Comparison of ENCODE assay signal across 14 cellular contexts in the genomic region with DNA sequence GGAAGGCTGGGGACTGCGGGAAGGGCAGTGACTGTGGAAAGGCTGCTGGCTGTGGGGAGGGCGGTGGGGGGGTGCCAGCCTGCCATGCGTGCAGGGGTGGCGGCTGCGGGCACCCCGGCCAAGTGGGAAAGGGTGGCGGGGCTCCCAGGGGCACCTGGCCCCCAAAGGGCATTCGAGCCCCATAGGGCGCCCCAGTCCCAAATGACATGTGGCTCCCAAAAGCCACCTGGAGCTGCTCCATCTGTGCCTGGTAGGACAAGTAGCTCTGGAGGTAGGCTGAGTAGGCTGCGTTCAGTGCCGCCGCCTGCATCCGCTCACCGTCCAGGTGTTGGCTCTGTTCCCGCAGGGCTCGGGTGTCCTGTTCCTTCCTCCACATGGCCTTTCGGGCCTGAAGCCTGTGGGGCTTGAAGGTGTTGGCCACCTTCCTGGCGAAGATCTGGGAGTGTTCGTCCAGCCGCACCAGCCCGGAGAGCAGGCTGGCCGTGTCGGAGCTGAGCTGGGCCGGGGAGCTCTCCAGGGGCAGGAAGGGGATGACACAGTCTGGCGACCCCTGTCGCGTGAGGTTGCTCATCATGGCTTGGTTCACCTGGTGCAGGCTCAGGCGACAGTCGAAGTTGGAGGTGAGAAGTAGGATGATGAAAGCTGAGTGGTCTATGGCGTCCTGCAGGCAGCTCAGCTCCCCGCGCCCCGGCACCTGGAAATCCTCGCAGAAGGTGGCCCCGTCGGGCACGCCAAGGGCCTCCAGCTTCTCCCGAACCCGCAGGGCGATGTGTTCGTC. TPM values are rescaled to one million over a fixed set of nuclear protein-coding genes. Genes with fewer than 3 reads are reported as not detected.
A peak's percentile ranks its signal among the peaks of the same experiment; 100 is the strongest.
DNase-seq lines count a peak whose midpoint lies in the region; ATAC-seq and TF ChIP-seq lines count a peak whose summit lies in the region.
"Had no signal": no experiment of that assay in that cellular context is flagged by ENCODE, and none has a peak within 500 bp of the region (broad histone marks: within the 10 kb centered on the region; RNA-seq: fewer than 3 reads in every experiment).

No MANE protein-coding gene starts in this region.

- no peaks in the 10 kb centered on the region for H3K27me3 Mint-ChIP-seq in activated CD4-positive, alpha-beta T cell treated with anti-CD3 and anti-CD28 coated beads, Interleukin-2, amount 10 ng/mL, durations not matched to agents 24 days and 14 days
- H3K27me3 Mint-ChIP-seq: type B pancreatic cell had no signal

- ATAC-seq in HG03520 (IDR thresholded peaks at IDR 0.05; ENCODE audit: unreplicated experiment) (no peak), HG02970 (IDR thresholded peaks at IDR 0.05; ENCODE audit: low FRiP score, unreplicated experiment) (no peak)

- H3K9me3 ChIP-seq in esophagus muscularis mucosa (no peaks in the 10 kb centered on the region), skeletal muscle tissue (ENCODE audit: control insufficient read depth in 3 of 3, low read length in 3 of 3) (no peaks in the 10 kb centered on the region)
- H3K9me3 ChIP-seq: pancreas had no signal

- TF ChIP-seq POLR2A in esophagus muscularis mucosa (IDR thresholded peaks at IDR 0.05; ENCODE audit: low read depth), result no peak

- H3K4me3 ChIP-seq in esophagus muscularis mucosa (no peak overlapping the region), skeletal muscle tissue (ENCODE audit: low read length in 3 of 3) (peak overlapping the region in 2 of 3 donors; percentile 45 to 70)

- peaks cover 35% of the 10 kb centered on the region for H3K36me3 Mint-ChIP-seq in activated CD4-positive, alpha-beta T cell treated with anti-CD3 and anti-CD28 coated beads, Interleukin-2, amount 10 ng/mL, durations not matched to agents 24 days and 14 days (ENCODE audit: low read depth)

- intact Hi-C loops in esophagus muscularis mucosa (cut with DNase I), result no loop called here
- intact Hi-C loops in activated CD4-positive, alpha-beta T cell treated with anti-CD3 and anti-CD28 coated beads, Interleukin-2, amount 10 ng/mL, durations not matched to agents 24 days and 14 days (cut with micrococcal nuclease), result no loop called here

- peaks cover 4% of the 10 kb centered on the region for H3K9me3 Mint-ChIP-seq in activated CD4-positive, alpha-beta T cell treated with anti-CD3 and anti-CD28 coated beads, Interleukin-2, amount 10 ng/mL, durations not matched to agents 24 days and 14 days
- H3K9me3 Mint-ChIP-seq: activated T-helper 2 cell treated with anti-CD3 and anti-CD28 coated beads, Interferon-gamma antibody, Interleukin-2, Interleukin-4, amounts not matched to agents 10 μg/mL and 5 μg/mL and 100 μg/mL, durations not matched to agents 14 hours and 24 hours and 36 hours had no signal

- H3K27ac Mint-ChIP-seq in activated CD4-positive, alpha-beta T cell treated with anti-CD3 and anti-CD28 coated beads, Interleukin-2, amount 10 ng/mL, durations not matched to agents 24 days and 14 days, result no peak overlapping the region
- H3K27ac Mint-ChIP-seq: mesothelial cell of epicardium had no signal

- H3K9ac ChIP-seq in skeletal muscle tissue (ENCODE audit: low read depth in 1 of 3, low read length in 3 of 3), result peak overlapping the region; percentile 51 to 69 (median 59)

- TF ChIP-seq EP300 in esophagus muscularis mucosa (IDR thresholded peaks at IDR 0.05), result no peak

- H3K27ac ChIP-seq in esophagus muscularis mucosa (replicated peaks in 1 of 4) (peak overlapping the region in 3 of 4 donors; percentile 36 to 73 (median 51)), skeletal muscle tissue (ENCODE audit: low read depth, low read length) (peak overlapping the region; percentile 60)
- H3K27ac ChIP-seq: pancreas had no signal

- H3K36me3 ChIP-seq in esophagus muscularis mucosa (peaks cover 22 to 37% (median 32%) of the 10 kb centered on the region in 4 donors), skeletal muscle tissue (ENCODE audit: control insufficient read depth in 3 of 3, insufficient read depth in 3 of 3, low read length in 3 of 3) (peaks cover 8 to 18% (median 8%) of the 10 kb centered on the region in 3 donors)

- no peak overlapping the region for H3K4me3 Mint-ChIP-seq in activated CD4-positive, alpha-beta T cell treated with anti-CD3 and anti-CD28 coated beads, Interleukin-2, amount 10 ng/mL, durations not matched to agents 24 days and 14 days

- 96% methylated on average over 19 of the region's 41 CpGs for WGBS in esophagus muscularis mucosa

- DNase-seq in D341Med (ENCODE audit: low spot score), result peak; percentile 36
- peak; percentile 50 for DNase-seq in NCI-H2029 treated with DMSO at 0.1 percent for 48 hours (lab: John Stamatoyannopoulos, UW)
- DNase-seq in esophagus muscularis mucosa (ENCODE audit: extremely low spot score), result no peak
- DNase-seq in activated CD4-positive, alpha-beta T cell treated with anti-CD3 and anti-CD28 coated beads, Interleukin-2, amount 10 ng/mL, durations not matched to agents 24 days and 14 days, result no peak
- no peak for DNase-seq in ureter (ENCODE audit: low spot score)
- DNase-seq: activated CD4-positive, alpha-beta T cell treated with anti-CD3 and anti-CD28 coated beads, Interleukin-2, amount 50 U/mL, for 4 hours; Karpas-422 had no signal

- H3K4me1 ChIP-seq in esophagus muscularis mucosa (peaks cover 21 to 36% (median 30%) of the 10 kb centered on the region in 4 donors), skeletal muscle tissue (ENCODE audit: control insufficient read depth in 3 of 3, insufficient read depth in 3 of 3, low read length in 3 of 3) (peaks cover 18 to 30% (median 26%) of the 10 kb centered on the region in 3 donors)

- TF ChIP-seq CTCF in esophagus muscularis mucosa (IDR thresholded peaks at IDR 0.05), result no peak

- H3K27me3 ChIP-seq in esophagus muscularis mucosa (no peaks in the 10 kb centered on the region), skeletal muscle tissue (ENCODE audit: control insufficient read depth in 3 of 3, insufficient read depth in 3 of 3, low read length in 3 of 3) (no peaks in the 10 kb centered on the region)
- H3K27me3 ChIP-seq: pancreas had no signal

- H3K4me1 Mint-ChIP-seq in activated CD4-positive, alpha-beta T cell treated with anti-CD3 and anti-CD28 coated beads, Interleukin-2, amount 10 ng/mL, durations not matched to agents 24 days and 14 days, result peaks cover 19% of the 10 kb centered on the region

RNA-seq across cellular contexts. Expression of a gene that starts 14.9 kb away (rescaled TPM):
- total RNA-seq in esophagus muscularis mucosa, result 1 to 10 TPM; 7.5 to 8.3 (median 8.0) TPM
- 1.6 TPM for total RNA-seq in skeletal muscle tissue
- 33.8 and 33.9 TPM in 2 replicates for total RNA-seq in activated CD4-positive, alpha-beta T cell treated with anti-CD3 and anti-CD28 coated beads, Interleukin-2, amount 10 ng/mL, durations not matched to agents 24 days and 14 days
- total RNA-seq in ureter, result 13.1 TPM

RNA-seq across cellular contexts. Expression of a gene that starts 25.0 kb away (rescaled TPM):
- 10 to 100 TPM; 16.2 to 22.8 (median 19.9) TPM for total RNA-seq in esophagus muscularis mucosa
- total RNA-seq in skeletal muscle tissue, result 28.7 TPM
- 22.9 and 23.3 TPM in 2 replicates for total RNA-seq in activated CD4-positive, alpha-beta T cell treated with anti-CD3 and anti-CD28 coated beads, Interleukin-2, amount 10 ng/mL, durations not matched to agents 24 days and 14 days
- 12.2 TPM for total RNA-seq in ureter

RNA-seq across cellular contexts. Expression of a gene that starts 50.9 kb away (rescaled TPM):
- 10 to 100 TPM; 15.4 to 69.0 (median 51.1) TPM for total RNA-seq in esophagus muscularis mucosa
- total RNA-seq in skeletal muscle tissue, result 55.3 TPM
- 28.6 and 34.4 TPM in 2 replicates for total RNA-seq in activated CD4-positive, alpha-beta T cell treated with anti-CD3 and anti-CD28 coated beads, Interleukin-2, amount 10 ng/mL, durations not matched to agents 24 days and 14 days
- 35.7 TPM for total RNA-seq in ureter

Comparison
In these comparisons a context has a peak if more than half of its experiments do, and no peak if none do; other contexts are left out.
1. DNase-seq: peak in D341Med (single experiment) and NCI-H2029 treated with DMSO at 0.1 percent for 48 hours (single experiment); none in esophagus muscularis mucosa (single experiment), activated CD4-positive, alpha-beta T cell treated with anti-CD3 and anti-CD28 coated beads, Interleukin-2, amount 10 ng/mL, durations not matched to agents 24 days and 14 days (single experiment) and ureter (single experiment).
2. H3K4me3 ChIP-seq: peak in skeletal muscle tissue (2 of 3); none in esophagus muscularis mucosa (0 of 4).